14 cellular contexts compared by ENCODE assay signal in the genomic region with DNA sequence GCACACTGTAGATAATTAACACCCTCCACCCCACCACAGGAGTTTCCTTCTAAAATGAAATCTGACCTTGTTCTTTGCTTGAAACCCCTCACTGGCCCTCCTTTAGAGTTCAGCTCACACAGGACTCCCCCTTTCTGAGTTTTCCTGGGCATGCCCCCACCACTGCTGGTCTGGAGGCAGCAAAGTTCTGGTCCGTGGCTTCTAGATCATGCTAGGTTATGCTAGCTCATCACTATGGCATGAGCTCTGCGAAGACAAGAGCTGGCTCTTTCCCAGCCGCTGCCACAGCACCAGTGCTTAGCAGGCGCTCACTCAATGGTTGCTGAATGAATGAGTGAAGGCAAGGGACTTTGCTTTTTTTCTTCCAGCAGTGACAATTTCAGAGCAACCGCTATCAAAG.
A peak's percentile ranks its signal among the peaks of the same experiment; 100 is the strongest.
DNase-seq lines count a peak whose midpoint lies in the region; ATAC-seq and TF ChIP-seq lines count a peak whose summit lies in the region.
"Had no signal": no experiment of that assay in that cellular context is flagged by ENCODE, and none has a peak within 500 bp of the region (broad histone marks: within the 10 kb centered on the region; RNA-seq: fewer than 3 reads in every experiment).

No MANE protein-coding gene starts in this region.

- peaks cover 18% of the 10 kb centered on the region for H3K36me3 Mint-ChIP-seq in activated CD8-positive, alpha-beta T cell treated with anti-CD3 and anti-CD28 coated beads for 36 hours (ENCODE audit: low read depth)
- H3K36me3 Mint-ChIP-seq in activated CD8-positive, alpha-beta T cell treated with anti-CD3 and anti-CD28 coated beads, Interleukin-2, amount 10 ng/mL, durations not matched to agents 7 days and 5 days (ENCODE audit: low read depth): peaks cover 28% of the 10 kb centered on the region
- peaks cover 68% of the 10 kb centered on the region for H3K36me3 Mint-ChIP-seq in stimulated activated effector memory CD8-positive, alpha-beta T cell treated with anti-CD3 and anti-CD28 coated beads, Interleukin-12 subunit alpha, Interleukin-12 subunit beta, amount 100 ng/mL, for 72 hours

- no peak overlapping the region for H3K4me3 ChIP-seq in astrocyte of the spinal cord (ENCODE audit: low read depth, low read length)

- POLR2A ChIA-PET in activated CD8-positive, alpha-beta T cell treated with anti-CD3 and anti-CD28 coated beads for 36 hours (lab: Charles Lee): no interaction called here
- POLR2A ChIA-PET in activated CD8-positive, alpha-beta T cell treated with anti-CD3 and anti-CD28 coated beads, Interleukin-2, amount 10 ng/mL, durations not matched to agents 7 days and 5 days (lab: Charles Lee): no interaction called here

- no peak overlapping the region for H3K4me3 Mint-ChIP-seq in activated CD8-positive, alpha-beta T cell treated with anti-CD3 and anti-CD28 coated beads for 36 hours
- no peak overlapping the region for H3K4me3 Mint-ChIP-seq in activated CD8-positive, alpha-beta T cell treated with anti-CD3 and anti-CD28 coated beads, Interleukin-2, amount 10 ng/mL, durations not matched to agents 7 days and 5 days
- H3K4me3 Mint-ChIP-seq in stimulated activated effector memory CD8-positive, alpha-beta T cell treated with anti-CD3 and anti-CD28 coated beads, Interleukin-12 subunit alpha, Interleukin-12 subunit beta, amount 100 ng/mL, for 72 hours: no peak overlapping the region
- H3K4me3 Mint-ChIP-seq: CD4-positive, CD25-positive, alpha-beta regulatory T cell had no signal

- intact Hi-C loops in activated CD8-positive, alpha-beta T cell treated with anti-CD3 and anti-CD28 coated beads for 36 hours (cut with micrococcal nuclease): no loop called here

- no peaks in the 10 kb centered on the region for H3K9me3 Mint-ChIP-seq in activated CD8-positive, alpha-beta T cell treated with anti-CD3 and anti-CD28 coated beads for 36 hours
- H3K9me3 Mint-ChIP-seq in activated CD8-positive, alpha-beta T cell treated with anti-CD3 and anti-CD28 coated beads, Interleukin-2, amount 10 ng/mL, durations not matched to agents 7 days and 5 days (ENCODE audit: insufficient read depth): no peaks in the 10 kb centered on the region
- no peaks in the 10 kb centered on the region for H3K9me3 Mint-ChIP-seq in stimulated activated effector memory CD8-positive, alpha-beta T cell treated with anti-CD3 and anti-CD28 coated beads, Interleukin-12 subunit alpha, Interleukin-12 subunit beta, amount 100 ng/mL, for 72 hours
- H3K9me3 Mint-ChIP-seq: CD4-positive, CD25-positive, alpha-beta regulatory T cell had no signal

- in situ Hi-C loops in astrocyte of the spinal cord (cut with HindIII; ENCODE audit: low sequenced_read_pairs): no loop called here

- no peaks in the 10 kb centered on the region for H3K27me3 Mint-ChIP-seq in activated CD8-positive, alpha-beta T cell treated with anti-CD3 and anti-CD28 coated beads for 36 hours
- H3K27me3 Mint-ChIP-seq in activated CD8-positive, alpha-beta T cell treated with anti-CD3 and anti-CD28 coated beads, Interleukin-2, amount 10 ng/mL, durations not matched to agents 7 days and 5 days (ENCODE audit: low read depth): no peaks in the 10 kb centered on the region
- H3K27me3 Mint-ChIP-seq: CD4-positive, CD25-positive, alpha-beta regulatory T cell had no signal

- peak overlapping the region; percentile 25 for H3K27ac Mint-ChIP-seq in activated CD8-positive, alpha-beta T cell treated with anti-CD3 and anti-CD28 coated beads for 36 hours
- no peak overlapping the region for H3K27ac Mint-ChIP-seq in activated CD8-positive, alpha-beta T cell treated with anti-CD3 and anti-CD28 coated beads, Interleukin-2, amount 10 ng/mL, durations not matched to agents 7 days and 5 days
- peak overlapping the region; percentile 44 for H3K27ac Mint-ChIP-seq in stimulated activated effector memory CD8-positive, alpha-beta T cell treated with anti-CD3 and anti-CD28 coated beads, Interleukin-12 subunit alpha, Interleukin-12 subunit beta, amount 100 ng/mL, for 72 hours
- H3K27ac Mint-ChIP-seq: CD4-positive, CD25-positive, alpha-beta regulatory T cell had no signal

- no peak for ATAC-seq in activated CD8-positive, alpha-beta T cell treated with anti-CD3 and anti-CD28 coated beads for 36 hours
- no peak for ATAC-seq in activated CD8-positive, alpha-beta T cell treated with anti-CD3 and anti-CD28 coated beads, Interleukin-2, amount 10 ng/mL, durations not matched to agents 7 days and 5 days
- ATAC-seq in stimulated activated effector memory CD8-positive, alpha-beta T cell treated with anti-CD3 and anti-CD28 coated beads, Interleukin-12 subunit alpha, Interleukin-12 subunit beta, amount 100 ng/mL, for 72 hours: no peak
- ATAC-seq in left lobe of liver: no peak

- peaks cover under 1% of the 10 kb centered on the region for H3K4me1 Mint-ChIP-seq in activated CD8-positive, alpha-beta T cell treated with anti-CD3 and anti-CD28 coated beads for 36 hours (ENCODE audit: low read depth)
- H3K4me1 Mint-ChIP-seq in activated CD8-positive, alpha-beta T cell treated with anti-CD3 and anti-CD28 coated beads, Interleukin-2, amount 10 ng/mL, durations not matched to agents 7 days and 5 days (ENCODE audit: low read depth): no peaks in the 10 kb centered on the region
- peaks cover 1% of the 10 kb centered on the region for H3K4me1 Mint-ChIP-seq in stimulated activated effector memory CD8-positive, alpha-beta T cell treated with anti-CD3 and anti-CD28 coated beads, Interleukin-12 subunit alpha, Interleukin-12 subunit beta, amount 100 ng/mL, for 72 hours

- CTCF ChIA-PET in activated CD8-positive, alpha-beta T cell treated with anti-CD3 and anti-CD28 coated beads for 36 hours (lab: Charles Lee): interaction anchor here (1.5 to 1.6 kb wide), 3 partner anchors 12 to 71 kb away, joined by 3 to 4 read pairs (median 3); no protein-coding TSS in a partner anchor
- CTCF ChIA-PET in activated CD8-positive, alpha-beta T cell treated with anti-CD3 and anti-CD28 coated beads, Interleukin-2, amount 10 ng/mL, durations not matched to agents 7 days and 5 days (lab: Charles Lee): interaction anchor here (0.7 kb wide), 1 partner anchor 16 kb away, joined by 6 read pairs; no protein-coding TSS in a partner anchor

- DNase-seq in activated CD8-positive, alpha-beta T cell treated with anti-CD3 and anti-CD28 coated beads for 36 hours: no peak
- no peak for DNase-seq in activated CD8-positive, alpha-beta T cell treated with anti-CD3 and anti-CD28 coated beads, Interleukin-2, amount 10 ng/mL, durations not matched to agents 7 days and 5 days
- DNase-seq in astrocyte of the spinal cord (ENCODE audit: low read depth, low spot score) (peak; percentile 79), iris pigment epithelial cell (ENCODE audit: low read depth) (peak; percentile 45), NCI-H187 (lab: John Stamatoyannopoulos, UW) (no peak), left lobe of liver (ENCODE audit: low spot score) (no peak), DMS 273 (lab: John Stamatoyannopoulos, UW; ENCODE audit: unreplicated experiment) (no peak)
- DNase-seq in stimulated activated effector memory CD8-positive, alpha-beta T cell treated with anti-CD3 and anti-CD28 coated beads, Interleukin-12 subunit alpha, Interleukin-12 subunit beta, amount 100 ng/mL, for 72 hours (ENCODE audit: low spot score in 2 of 2): no peak
- DNase-seq: activated CD8-positive, alpha-beta memory T cell treated with anti-CD3 and anti-CD28 coated beads for 24 hours; activated effector memory CD4-positive, alpha-beta T cell treated with anti-CD3 and anti-CD28 coated beads, Interleukin-2, amount 50 U/mL, for 16 hours; CD4-positive, CD25-positive, alpha-beta regulatory T cell; effector memory CD4-positive, alpha-beta T cell; HCEC 1CT; NCI-H146 had no signal

- TF ChIP-seq CTCF in activated CD8-positive, alpha-beta T cell treated with anti-CD3 and anti-CD28 coated beads for 36 hours (IDR thresholded peaks at IDR 0.05): no peak
- TF ChIP-seq CTCF in astrocyte of the spinal cord (IDR thresholded peaks at IDR 0.05; ENCODE audit: low read depth, low read length): no peak

Comparison
In these comparisons a context has a peak if more than half of its experiments do, and no peak if none do; other contexts are left out.
1. DNase-seq: peak in astrocyte of the spinal cord (single experiment) and iris pigment epithelial cell (single experiment); none in activated CD8-positive, alpha-beta T cell treated with anti-CD3 and anti-CD28 coated beads for 36 hours (single experiment), activated CD8-positive, alpha-beta T cell treated with anti-CD3 and anti-CD28 coated beads, Interleukin-2, amount 10 ng/mL, durations not matched to agents 7 days and 5 days (single experiment), stimulated activated effector memory CD8-positive, alpha-beta T cell treated with anti-CD3 and anti-CD28 coated beads, Interleukin-12 subunit alpha, Interleukin-12 subunit beta, amount 100 ng/mL, for 72 hours (0 of 2), NCI-H187 (0 of 2), left lobe of liver (single experiment) and DMS 273 (single experiment).